1 cellular context compared by ENCODE assay signal in the genomic region with DNA sequence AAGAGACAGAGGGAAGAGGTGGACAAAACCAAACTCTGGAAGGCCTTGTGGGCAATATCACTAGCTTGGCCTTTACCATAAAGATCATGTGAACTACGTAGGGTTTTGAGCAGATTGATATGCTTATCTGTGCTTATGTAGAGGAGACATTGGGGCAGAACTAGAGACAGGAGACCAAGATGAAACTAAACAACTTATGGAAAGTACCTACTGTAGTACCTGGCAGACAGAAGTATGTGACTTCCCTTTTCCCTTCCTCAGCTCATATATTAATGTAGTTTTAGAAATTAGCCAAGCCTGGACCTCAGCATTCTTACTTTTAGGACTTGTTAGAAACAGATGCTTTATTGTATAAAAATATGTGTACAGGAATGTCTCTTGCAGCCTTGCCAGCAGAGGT.
TF ChIP-seq lines count a peak whose summit lies in the region.

No MANE protein-coding gene starts in this region.

TF ChIP-seq in GM12878, 131 proteins besides CTCF, POLR2A, EP300 and RAD21:
- TF ChIP-seq SPI1 (IDR thresholded peaks at IDR 0.05; ENCODE audit: borderline replicate concordance, insufficient read depth, low read depth, low read length), result peak; percentile 57; the same call in 1 of the 2 replicates
- TF ChIP-seq RELA (IDR thresholded peaks at IDR 0.05; ENCODE audit: borderline replicate concordance, partially characterized antibody), result no peak
- TF ChIP-seq, protein P1, sequence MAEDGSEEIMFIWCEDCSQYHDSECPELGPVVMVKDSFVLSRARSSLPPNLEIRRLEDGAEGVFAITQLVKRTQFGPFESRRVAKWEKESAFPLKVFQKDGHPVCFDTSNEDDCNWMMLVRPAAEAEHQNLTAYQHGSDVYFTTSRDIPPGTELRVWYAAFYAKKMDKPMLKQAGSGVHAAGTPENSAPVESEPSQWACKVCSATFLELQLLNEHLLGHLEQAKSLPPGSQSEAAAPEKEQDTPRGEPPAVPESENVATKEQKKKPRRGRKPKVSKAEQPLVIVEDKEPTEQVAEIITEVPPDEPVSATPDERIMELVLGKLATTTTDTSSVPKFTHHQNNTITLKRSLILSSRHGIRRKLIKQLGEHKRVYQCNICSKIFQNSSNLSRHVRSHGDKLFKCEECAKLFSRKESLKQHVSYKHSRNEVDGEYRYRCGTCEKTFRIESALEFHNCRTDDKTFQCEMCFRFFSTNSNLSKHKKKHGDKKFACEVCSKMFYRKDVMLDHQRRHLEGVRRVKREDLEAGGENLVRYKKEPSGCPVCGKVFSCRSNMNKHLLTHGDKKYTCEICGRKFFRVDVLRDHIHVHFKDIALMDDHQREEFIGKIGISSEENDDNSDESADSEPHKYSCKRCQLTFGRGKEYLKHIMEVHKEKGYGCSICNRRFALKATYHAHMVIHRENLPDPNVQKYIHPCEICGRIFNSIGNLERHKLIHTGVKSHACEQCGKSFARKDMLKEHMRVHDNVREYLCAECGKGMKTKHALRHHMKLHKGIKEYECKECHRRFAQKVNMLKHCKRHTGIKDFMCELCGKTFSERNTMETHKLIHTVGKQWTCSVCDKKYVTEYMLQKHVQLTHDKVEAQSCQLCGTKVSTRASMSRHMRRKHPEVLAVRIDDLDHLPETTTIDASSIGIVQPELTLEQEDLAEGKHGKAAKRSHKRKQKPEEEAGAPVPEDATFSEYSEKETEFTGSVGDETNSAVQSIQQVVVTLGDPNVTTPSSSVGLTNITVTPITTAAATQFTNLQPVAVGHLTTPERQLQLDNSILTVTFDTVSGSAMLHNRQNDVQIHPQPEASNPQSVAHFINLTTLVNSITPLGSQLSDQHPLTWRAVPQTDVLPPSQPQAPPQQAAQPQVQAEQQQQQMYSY (CRISPR knock-in tag; IDR thresholded peaks at IDR 0.05), result no peak
TF ChIP-seq in GM12878: peak in this region for 1.
